In the genomic region with DNA sequence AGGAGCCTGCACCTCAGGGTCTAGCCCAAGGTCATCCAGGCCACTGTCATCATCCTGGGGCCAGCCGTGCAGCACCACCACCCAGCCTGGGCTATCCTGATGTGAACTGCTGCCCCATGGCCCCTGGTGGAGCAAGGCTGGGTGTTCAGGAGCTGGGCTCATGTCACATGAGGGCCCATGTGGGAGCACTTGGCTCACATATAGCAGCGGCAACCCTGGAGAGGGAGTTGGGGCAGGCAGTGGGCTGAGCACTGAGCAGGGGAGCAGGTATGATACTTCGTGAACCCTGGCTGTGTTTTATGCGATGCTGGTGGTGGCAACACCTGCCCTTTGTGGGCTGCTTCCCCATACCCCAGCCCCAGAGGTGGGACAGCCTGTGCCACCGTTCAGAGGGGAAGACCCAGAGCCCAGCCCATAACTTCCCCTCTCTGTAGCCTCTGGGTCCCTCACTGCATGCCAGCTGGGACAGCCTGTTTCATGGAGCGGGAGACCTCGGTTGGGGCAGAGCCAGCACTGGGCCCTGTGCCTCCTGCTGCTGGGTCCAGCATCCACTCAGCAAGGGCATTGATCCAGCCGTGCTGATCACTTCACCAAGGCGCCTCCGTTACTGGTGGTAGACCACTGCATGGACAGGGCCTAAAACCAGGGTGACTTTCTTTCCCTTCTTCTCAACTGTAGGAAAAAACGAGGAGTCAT, we compare ENCODE assay signal across 29 cellular contexts.
DNase-seq lines count a peak whose midpoint lies in the region; ATAC-seq and TF ChIP-seq lines count a peak whose summit lies in the region.
"Had no signal": no experiment of that assay in that cellular context is flagged by ENCODE, and none has a peak within 500 bp of the region (broad histone marks: within the 10 kb centered on the region; RNA-seq: fewer than 3 reads in every experiment).

No MANE protein-coding gene starts in this region.

- H3K4me3 ChIP-seq in right atrium auricular region, result no peak overlapping the region
- H3K4me3 ChIP-seq in vagina, result no peak overlapping the region
- H3K4me3 ChIP-seq in thyroid gland (replicated peaks in 1 of 3), result no peak overlapping the region
- H3K4me3 ChIP-seq: esophagus squamous epithelium, hepatocyte, psoas muscle had no signal

- peaks cover 22% of the 10 kb centered on the region for H3K36me3 ChIP-seq in right atrium auricular region
- peaks cover 0 to 54% of the 10 kb centered on the region in 2 donors for H3K36me3 ChIP-seq in vagina
- H3K36me3 ChIP-seq in thyroid gland, result peaks cover 48 to 51% of the 10 kb centered on the region in 2 donors

- ATAC-seq in HG03095 (IDR thresholded peaks at IDR 0.05; ENCODE audit: unreplicated experiment), result no peak
- no peak for ATAC-seq in HG03280 (IDR thresholded peaks at IDR 0.05; ENCODE audit: unreplicated experiment)
- ATAC-seq: activated CD4-positive, alpha-beta T cell treated with anti-CD3 and anti-CD28 coated beads for 36 hours; activated CD8-positive, alpha-beta T cell treated with anti-CD3 and anti-CD28 coated beads for 36 hours; foreskin keratinocyte; left colon; PC-3 had no signal

- H3K9me3 ChIP-seq in right atrium auricular region (no peaks in the 10 kb centered on the region), vagina (no peaks in the 10 kb centered on the region), thyroid gland (no peaks in the 10 kb centered on the region)
- H3K9me3 ChIP-seq: esophagus squamous epithelium, neutrophil, psoas muscle had no signal

- H3K27me3 ChIP-seq in right atrium auricular region (no peaks in the 10 kb centered on the region), vagina (no peaks in the 10 kb centered on the region), thyroid gland (no peaks in the 10 kb centered on the region)
- H3K27me3 ChIP-seq: esophagus squamous epithelium, foreskin keratinocyte, hepatocyte, neutrophil had no signal

- DNase-seq in Ammon's horn (ENCODE audit: low spot score) (peak; percentile 47), caudate nucleus (lab: John Stamatoyannopoulos, UW) (peak in 32 of 61 donors; percentile 5 to 72 (median 30)), right atrium auricular region (ENCODE audit: low spot score) (no peak), nucleus accumbens (lab: John Stamatoyannopoulos, UW) (peak in 32 of 56 donors; percentile 6 to 74 (median 24)), vagina (ENCODE audit: extremely low spot score in 2 of 2) (no peak), thyroid gland (no peak)
- DNase-seq: activated CD4-positive, alpha-beta T cell treated with anti-CD3 and anti-CD28 coated beads for 36 hours; activated CD8-positive, alpha-beta memory T cell treated with anti-CD3 and anti-CD28 coated beads, Interleukin-2, amount 50 U/mL, for 48 hours; activated CD8-positive, alpha-beta T cell treated with anti-CD3 and anti-CD28 coated beads for 36 hours; activated naive CD4-positive, alpha-beta T cell treated with anti-CD3 and anti-CD28 coated beads for 36 hours; CD4-positive, alpha-beta T cell; esophagus squamous epithelium; foreskin keratinocyte; immature natural killer cell; KG1; left colon; naive B cell; NCI-H1092 treated with DMSO at 0.1 percent for 48 hours; NCI-H187 treated with DMSO at 0.1 percent for 48 hours; NCI-H2171 treated with DMSO at 0.1 percent for 48 hours; NCI-H526 treated with DMSO at 0.1 percent for 48 hours; PC-3; stimulated activated CD4-positive, alpha-beta T cell treated with anti-CD3 and anti-CD28 coated beads, Interleukin-4, amount 100 ng/mL, for 24 hours had no signal

- 93 to 95% methylated on average over 6 to 11 of the region's 11 CpGs for WGBS in thyroid gland, 2 donors

- H3K27ac ChIP-seq in caudate nucleus (ENCODE audit: low read depth, low read length), result no peak overlapping the region
- H3K27ac ChIP-seq in right atrium auricular region, result peak overlapping the region; percentile 20 to 61
- H3K27ac ChIP-seq in vagina, result no peak overlapping the region
- H3K27ac ChIP-seq in thyroid gland, result no peak overlapping the region
- H3K27ac ChIP-seq: esophagus squamous epithelium, foreskin keratinocyte, hepatocyte, HL-60, neutrophil, psoas muscle had no signal

- no peak for TF ChIP-seq CTCF in right atrium auricular region (IDR thresholded peaks at IDR 0.05)
- TF ChIP-seq CTCF in vagina (IDR thresholded peaks at IDR 0.05), result no peak
- no peak for TF ChIP-seq CTCF in thyroid gland (IDR thresholded peaks at IDR 0.05)

- intact Hi-C loops in vagina (cut with DNase I), result no loop called here
- intact Hi-C loops in thyroid gland (cut with DNase I), result no loop called here

- TF ChIP-seq POLR2A in vagina (IDR thresholded peaks at IDR 0.05) (no peak), thyroid gland (IDR thresholded peaks at IDR 0.05) (no peak)

- H3K4me1 ChIP-seq in right atrium auricular region, result peaks cover 0 to 35% of the 10 kb centered on the region in 2 donors
- no peaks in the 10 kb centered on the region for H3K4me1 ChIP-seq in vagina
- H3K4me1 ChIP-seq in thyroid gland, result no peaks in the 10 kb centered on the region
- H3K4me1 ChIP-seq: foreskin keratinocyte, psoas muscle had no signal

Comparison
In these comparisons a context has a peak if more than half of its experiments do, and no peak if none do; other contexts are left out.
1. DNase-seq: peak in Ammon's horn (single experiment), caudate nucleus (32 of 61) and nucleus accumbens (32 of 56); none in right atrium auricular region (single experiment), vagina (0 of 2) and thyroid gland (0 of 2).
2. H3K27ac ChIP-seq: peak in right atrium auricular region (2 of 2); none in caudate nucleus (single experiment), vagina (single experiment) and thyroid gland (0 of 3).